8 cellular contexts compared by ENCODE assay signal in the genomic region with DNA sequence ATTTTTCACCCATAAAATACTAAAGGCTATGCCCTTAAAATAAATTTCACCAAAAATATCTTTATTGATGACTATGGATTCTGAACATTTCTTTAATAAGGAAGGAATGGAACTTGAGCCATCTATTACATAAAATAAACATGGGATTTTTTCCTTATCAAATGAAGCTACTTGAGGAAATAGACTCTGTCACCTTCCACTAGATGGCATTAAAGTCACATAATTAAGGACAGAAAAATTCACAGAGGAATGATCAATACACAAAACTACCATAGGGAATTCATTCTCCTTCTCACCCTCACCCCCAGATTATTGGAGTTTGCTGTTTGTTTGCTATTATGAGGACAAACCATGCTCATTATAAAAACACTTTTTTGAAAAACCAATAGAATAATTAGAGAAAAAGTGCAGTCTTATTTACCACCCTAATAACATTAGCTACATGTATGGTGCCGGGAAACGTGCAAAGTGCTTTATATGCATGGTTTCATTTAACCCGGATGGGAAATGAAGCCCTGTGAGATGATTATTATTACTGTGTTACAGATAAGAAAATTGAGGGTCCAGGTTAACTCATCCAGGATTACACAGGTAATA. TPM values are rescaled to one million over a fixed set of nuclear protein-coding genes. Genes with fewer than 3 reads are reported as not detected.
DNase-seq lines count a peak whose midpoint lies in the region; ATAC-seq, FAIRE-seq and TF ChIP-seq lines count a peak whose summit lies in the region.

No MANE protein-coding gene starts in this region.

- no peaks in the 10 kb centered on the region for H3K27me3 ChIP-seq in Caco-2 (replicated peaks; ENCODE audit: control insufficient read depth, insufficient read depth, low read length)
- no peaks in the 10 kb centered on the region for H3K27me3 ChIP-seq in GM12878 (replicated peaks in 1 of 2; ENCODE audit: control insufficient read depth in 2 of 2, insufficient read depth in 2 of 2, low read length in 1 of 2)
- H3K27me3 ChIP-seq in gastroesophageal sphincter = peaks cover 3% of the 10 kb centered on the region

- DNase-seq in Caco-2 (peak in 1 of 2 experiments; percentile 20), HTR-8/SVneo (ENCODE audit: insufficient read length, low spot score) (peak; percentile 7), GM12878 (ENCODE audit: low read depth, low spot score) (no peak), mesothelial cell of epicardium (ENCODE audit: low spot score in 2 of 2, unreplicated experiment in 2 of 2) (no peak), foreskin melanocyte (no peak)

- H3K9me3 ChIP-seq in Caco-2 (no peaks in the 10 kb centered on the region), GM12878 (replicated peaks; ENCODE audit: control insufficient read depth, insufficient read depth, low read length) (no peaks in the 10 kb centered on the region), gastroesophageal sphincter (peaks cover 0 to 3% (median 0%) of the 10 kb centered on the region in 3 donors)

- H3K4me3 Mint-ChIP-seq in Caco-2 (ENCODE audit: unreplicated experiment) (no peak overlapping the region), mesothelial cell of epicardium (no peak overlapping the region)

- H3K79me2 ChIP-seq in GM12878 (ENCODE audit: control insufficient read depth, insufficient read depth, low read length) = no peaks in the 10 kb centered on the region

- WGBS in GM12878 (ENCODE audit: insufficient coverage, insufficient replicate concordance, low lambda C conversion rate, missing lambda C conversion rate) = 36% methylated on average over 3 of the region's 3 CpGs
- 42 to 51% methylated on average over 3 of the region's 3 CpGs for WGBS in gastroesophageal sphincter (ENCODE audit: low coverage in 1 of 2), 2 donors

- H3K27ac Mint-ChIP-seq in Caco-2 (ENCODE audit: unreplicated experiment) = no peak overlapping the region
- no peak overlapping the region for H3K27ac Mint-ChIP-seq in mesothelial cell of epicardium

- no peak overlapping the region for H3K27ac ChIP-seq in GM12878 (ENCODE audit: control insufficient read depth, insufficient read depth)
- no peak overlapping the region for H3K27ac ChIP-seq in gastroesophageal sphincter

- no peak overlapping the region for H2AFZ ChIP-seq in GM12878 (ENCODE audit: control insufficient read depth, low read depth, low read length)

- in situ Hi-C loops in GM12878 (cut with MboI) = loop anchor here (10.0 kb wide), 2 partner anchors 139 to 299 kb away; no protein-coding TSS in a partner anchor

- CTCF ChIA-PET in Caco-2 (lab: Charles Lee) = interaction anchor here (0.7 to 2.3 kb wide), 6 partner anchors 98 to 353 kb away, joined by 3 to 22 read pairs (median 4); no protein-coding TSS in a partner anchor
- CTCF ChIA-PET in GM12878 (lab: Yijun Ruan, JAX) = interaction anchor here (0.5 to 2.4 kb wide), 15 partner anchors 9 to 559 kb away, joined by 3 to 36 read pairs (median 4); no protein-coding TSS in a partner anchor

- TF ChIP-seq POLR2A in GM12878 (IDR thresholded peaks at IDR 0.05; ENCODE audit: low read depth, low read length) (no peak), gastroesophageal sphincter (IDR thresholded peaks at IDR 0.05) (no peak)

- FAIRE-seq in HTR-8/SVneo (lab: Jason Lieb, UNC) = no peak
- FAIRE-seq in GM12878 (lab: Jason Lieb, UNC) = peak; percentile 13

- no peak for TF ChIP-seq EP300 in GM12878 (IDR thresholded peaks at IDR 0.05; ENCODE audit: borderline replicate concordance in 1 of 2, control insufficient read depth in 1 of 2, low read depth in 2 of 2, low read length in 2 of 2)
- no peak for TF ChIP-seq EP300 in gastroesophageal sphincter (IDR thresholded peaks at IDR 0.05)

- H3K36me3 Mint-ChIP-seq in Caco-2 (ENCODE audit: insufficient read depth, unreplicated experiment) (no peaks in the 10 kb centered on the region), mesothelial cell of epicardium (no peaks in the 10 kb centered on the region)

- H3K9ac ChIP-seq in GM12878 (ENCODE audit: control insufficient read depth, insufficient read depth, low read length) = no peak overlapping the region

- TF ChIP-seq RAD21 in GM12878 (IDR thresholded peaks at IDR 0.05; ENCODE audit: insufficient read depth, low read depth, low read length) = peak; percentile 51

- TF ChIP-seq CTCF in Caco-2 (IDR thresholded peaks at IDR 0.05; ENCODE audit: insufficient read depth in 1 of 2, low read depth in 1 of 2, low read length in 1 of 2, severe bottlenecking in 1 of 2, unreplicated experiment in 1 of 2) = peak; percentile 28 to 54
- peak; percentile 16 to 49 (median 34); a peak in 4 of 6 replicates for TF ChIP-seq CTCF in GM12878 (IDR thresholded peaks at IDR 0.05 in 2 of 3, conservative IDR thresholded peaks at IDR 0.05 in 1 of 3; ENCODE audit: control insufficient read depth in 2 of 3, extremely low read depth in 1 of 3, insufficient read depth in 1 of 3, low read depth in 3 of 3, low read length in 3 of 3)
- peak; percentile 23 for TF ChIP-seq CTCF in mesothelial cell of epicardium (IDR thresholded peaks at IDR 0.05; ENCODE audit: unreplicated experiment)
- peak in 2 of 4 experiments; percentile 14 to 28 for TF ChIP-seq CTCF in gastroesophageal sphincter (IDR thresholded peaks at IDR 0.05)

- no peak overlapping the region for H3K4me2 ChIP-seq in GM12878 (ENCODE audit: control insufficient read depth, insufficient read depth)

- H4K20me1 ChIP-seq in GM12878 (ENCODE audit: control insufficient read depth, insufficient read depth) = no peaks in the 10 kb centered on the region

- H3K36me3 ChIP-seq in Caco-2 (ENCODE audit: control insufficient read depth, insufficient read depth, low read length) (no peaks in the 10 kb centered on the region), GM12878 (ENCODE audit: control insufficient read depth in 2 of 2, insufficient read depth in 2 of 2, low read length in 1 of 2) (no peaks in the 10 kb centered on the region), gastroesophageal sphincter (no peaks in the 10 kb centered on the region)

- H3K9me3 Mint-ChIP-seq in Caco-2 (ENCODE audit: unreplicated experiment) (no peaks in the 10 kb centered on the region), mesothelial cell of epicardium (no peaks in the 10 kb centered on the region)

- BruUV-seq in Caco-2 (replicated peaks; lab: Mats Ljungman, UMichigan) (no TSS peak), GM12878 (replicated peaks; lab: Mats Ljungman, UMichigan) (no TSS peak)

- H3K4me1 ChIP-seq in Caco-2 (no peaks in the 10 kb centered on the region), GM12878 (ENCODE audit: control insufficient read depth, insufficient read depth, low read length) (no peaks in the 10 kb centered on the region), gastroesophageal sphincter (no peaks in the 10 kb centered on the region)

- ATAC-seq in GM12878 (no peak), gastroesophageal sphincter (no peak), HG02623 (IDR thresholded peaks at IDR 0.05; ENCODE audit: unreplicated experiment) (no peak), GM21619 (IDR thresholded peaks at IDR 0.05; ENCODE audit: unreplicated experiment) (no peak)

- RAD21 ChIA-PET in GM12878 (lab: Charles Lee; ENCODE audit: unreplicated experiment) = interaction anchor here (0.8 to 1.9 kb wide), 4 partner anchors 138 to 353 kb away, joined by 3 to 23 read pairs (median 6); no protein-coding TSS in a partner anchor

- intact Hi-C loops in Caco-2 (cut with micrococcal nuclease; ENCODE audit: unreplicated experiment) (loop anchor here (1.0 to 5.0 kb wide), 4 partner anchors 97 to 353 kb away; no protein-coding TSS in a partner anchor), GM12878 (cut with micrococcal nuclease; ENCODE audit: unreplicated experiment) (loop anchor here (1.0 kb wide), 3 partner anchors 138 to 353 kb away; no protein-coding TSS in a partner anchor)

- H3K4me3 ChIP-seq in Caco-2 (ENCODE audit: low read depth, low read length) (no peak overlapping the region), GM12878 (no peak overlapping the region), gastroesophageal sphincter (no peak overlapping the region)

- POLR2A ChIA-PET in Caco-2 (lab: Charles Lee) (no interaction called here), GM12878 (lab: Charles Lee) (no interaction called here)

- SMC1A ChIA-PET in GM12878 (lab: Charles Lee; ENCODE audit: uncharacterized antibody, unreplicated experiment) = interaction anchor here (0.6 to 2.8 kb wide), 8 partner anchors 19 to 511 kb away, joined by 3 to 31 read pairs (median 4); no protein-coding TSS in a partner anchor

- no peaks in the 10 kb centered on the region for H3K27me3 Mint-ChIP-seq in Caco-2 (ENCODE audit: insufficient read depth, unreplicated experiment)
- H3K27me3 Mint-ChIP-seq in mesothelial cell of epicardium (ENCODE audit: low read depth) = peaks cover 31% of the 10 kb centered on the region

- no peaks in the 10 kb centered on the region for H3K4me1 Mint-ChIP-seq in Caco-2 (ENCODE audit: low read depth, unreplicated experiment)
- no peaks in the 10 kb centered on the region for H3K4me1 Mint-ChIP-seq in mesothelial cell of epicardium

TF ChIP-seq in GM12878, 131 proteins besides CTCF, POLR2A, EP300 and RAD21:
- TF ChIP-seq MTA3 (IDR thresholded peaks at IDR 0.05; ENCODE audit: borderline replicate concordance, low read length) = no peak
- no peak for TF ChIP-seq CBFB (IDR thresholded peaks at IDR 0.05; ENCODE audit: low read depth)
- peak; percentile 55; the same call in 1 of the 2 replicates for TF ChIP-seq SMC3 (IDR thresholded peaks at IDR 0.05; ENCODE audit: borderline replicate concordance, low read length)

RNA-seq across cellular contexts. Expression of a gene that starts 21.1 kb away (rescaled TPM):
- not detected in 2 replicates for total RNA-seq in Caco-2 (2022)
- not detected in 2 replicates for total RNA-seq in GM12878 (2013; cell fraction: nucleolus; rRNA removed)
- not detected in 2 replicates for total RNA-seq in GM12878 (2014; rRNA removed)
- total RNA-seq in GM12878 (2014; rRNA removed; fragmentation: Illumina TruSeq; extraction: Trizol) = not detected in 2 replicates
- not detected in 2 replicates for total RNA-seq in GM12878 (2021)
- not detected for polyA plus RNA-seq in GM12878 (2011; ENCODE audit: low read depth)
- not detected in 2 replicates for polyA plus RNA-seq in GM12878 (2011; rRNA removed)
- not detected in 2 replicates for polyA plus RNA-seq in GM12878 (2011; cell fraction: cytosol; rRNA removed)
- not detected in 2 replicates for polyA plus RNA-seq in GM12878 (2011; cell fraction: nucleus; rRNA removed)
- polyA plus RNA-seq in GM12878 (2012) = not detected in 2 replicates
- polyA plus RNA-seq in GM12878 (2014; fragmentation: Illumina TruSeq; extraction: Trizol) = not detected in 2 replicates
- polyA plus RNA-seq in GM12878 (2014; fragmentation: Nextera tagmentation; extraction: Ambion mirVana) = not detected
- not detected in 2 replicates for polyA plus RNA-seq in GM12878 (2014; rRNA removed)
- not detected for polyA plus RNA-seq in GM12878 (2016; fragmentation: Nextera tagmentation; extraction: Ambion mirVana)
- not detected in 2 replicates for polyA minus RNA-seq in GM12878 (2011; rRNA and poly(A)+ RNA removed)
- not detected in 2 replicates for polyA minus RNA-seq in GM12878 (2011; cell fraction: cytosol; rRNA and poly(A)+ RNA removed)
- not detected in 2 replicates for polyA minus RNA-seq in GM12878 (2011; cell fraction: nucleus; rRNA and poly(A)+ RNA removed)
- total RNA-seq in mesothelial cell of epicardium = not detected in 3 replicates
- total RNA-seq in gastroesophageal sphincter = under 1 TPM in 3 of 4 donors, not detected in 1; 0.13 to 0.77 (median 0.73) TPM
